In the genomic region with DNA sequence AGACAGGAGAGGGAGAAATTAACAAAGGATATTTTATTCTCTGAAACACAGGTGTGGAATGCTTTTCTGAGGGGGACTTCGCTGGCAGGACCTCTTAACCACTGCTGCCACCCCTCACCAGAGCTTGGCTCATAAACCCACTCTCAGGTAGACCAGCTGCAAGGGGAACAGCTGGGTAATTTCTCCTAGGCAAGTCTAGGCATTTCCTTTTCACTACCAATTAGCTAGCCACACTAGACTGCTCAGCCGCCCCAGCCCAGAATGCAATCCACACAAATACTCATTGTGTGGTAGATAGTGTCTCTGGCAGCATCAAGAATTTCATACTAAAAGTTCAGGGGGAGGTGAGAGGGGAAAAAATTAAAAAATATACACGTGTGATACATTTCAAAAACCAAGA, we compare ENCODE assay signal across 19 cellular contexts.
"Had no signal": no experiment of that assay in that cellular context is flagged by ENCODE, and none has a peak within 500 bp of the region (broad histone marks: within the 10 kb centered on the region; RNA-seq: fewer than 3 reads in every experiment).

No MANE protein-coding gene starts in this region.

- H3K9me3 ChIP-seq: colonic mucosa, lower lobe of right lung, sigmoid colon, suprapubic skin had no signal

- ATAC-seq: activated CD8-positive, alpha-beta T cell treated with anti-CD3 and anti-CD28 coated beads, Interleukin-2, amount 10 ng/mL, durations not matched to agents 7 days and 5 days; activated naive CD4-positive, alpha-beta T cell treated with anti-CD3 and anti-CD28 coated beads, Interleukin-2, amount 50 U/mL, for 72 hours; activated T-cell treated with anti-CD3 and anti-CD28 coated beads, Interleukin-2, amount 50 U/mL, for 72 hours; left cardiac atrium; lower lobe of right lung had no signal

- H3K27ac ChIP-seq: colonic mucosa, lower lobe of right lung, sigmoid colon, spleen, suprapubic skin had no signal

- H3K4me3 ChIP-seq: colonic mucosa, lower lobe of right lung, sigmoid colon, spleen, suprapubic skin had no signal

- DNase-seq: activated B cell treated with CpG ODN at 0.5 μM for 24 hours; activated CD4-positive, alpha-beta T cell treated with anti-CD3 and anti-CD28 coated beads, Interleukin-2, amount 10 ng/mL, durations not matched to agents 24 days and 14 days; activated CD8-positive, alpha-beta memory T cell treated with anti-CD3 and anti-CD28 coated beads, Interleukin-2, amount 50 U/mL, for 48 hours; activated CD8-positive, alpha-beta T cell treated with anti-CD3 and anti-CD28 coated beads, Interleukin-2, amount 10 ng/mL, durations not matched to agents 7 days and 5 days; activated gamma-delta T cell; activated T-cell treated with anti-CD3 and anti-CD28 coated beads, Interleukin-2, amount 50 U/mL, for 72 hours; amniotic stem cell; caudate nucleus; colonic mucosa; effector CD4-positive, alpha-beta T cell; foreskin fibroblast; immature natural killer cell; left cardiac atrium; lower lobe of right lung; sigmoid colon; spleen; trophoblast cell had no signal

- H3K4me1 ChIP-seq: colonic mucosa, lower lobe of right lung, sigmoid colon, spleen, suprapubic skin had no signal

- H3K36me3 ChIP-seq: colonic mucosa, lower lobe of right lung, sigmoid colon, spleen, suprapubic skin had no signal

- H3K27me3 ChIP-seq: colonic mucosa, sigmoid colon, spleen, suprapubic skin had no signal
